Comparison of ENCODE assay signal across 25 cellular contexts in the genomic region with DNA sequence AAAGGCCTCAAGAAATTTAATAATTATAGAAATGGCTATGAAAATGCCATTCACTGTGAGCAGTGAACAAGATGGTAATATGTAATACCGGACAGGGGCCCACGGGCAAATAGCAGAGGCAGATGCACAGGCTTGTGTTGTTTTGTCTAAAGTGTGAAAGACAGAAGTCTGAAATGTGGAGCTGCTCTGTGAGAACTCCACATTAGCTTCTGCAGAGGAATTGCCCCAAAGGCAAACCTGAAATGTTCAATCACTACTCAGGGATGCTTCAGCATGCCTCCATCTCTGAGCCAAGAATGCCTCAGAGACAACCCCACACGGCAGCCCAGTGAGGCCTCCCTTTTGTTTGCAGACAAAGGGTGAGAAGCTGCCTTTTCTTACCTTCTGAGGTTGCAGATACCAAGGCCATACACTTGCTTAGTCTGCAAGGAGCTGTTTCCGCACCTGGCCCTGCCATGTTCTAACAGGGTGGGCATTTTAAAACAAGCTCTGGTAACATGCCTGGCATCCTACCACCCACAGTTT.
"Had no signal": no experiment of that assay in that cellular context is flagged by ENCODE, and none has a peak within 500 bp of the region (broad histone marks: within the 10 kb centered on the region; RNA-seq: fewer than 3 reads in every experiment).

No MANE protein-coding gene starts in this region.

- H3K4me3 ChIP-seq: cardiac muscle cell had no signal

- H3K27ac Mint-ChIP-seq: activated CD8-positive, alpha-beta memory T cell treated with anti-CD3 and anti-CD28 coated beads, Interleukin-2, amount 10 ng/mL, durations not matched to agents 7 days and 5 days; activated naive CD4-positive, alpha-beta T cell treated with anti-CD3 and anti-CD28 coated beads, Interleukin-2, amount 50 U/mL, for 24 hours; activated T-cell treated with anti-CD3 and anti-CD28 coated beads, Interleukin-2, amount 50 U/mL, for 24 hours; activated T-helper 1 cell treated with anti-CD3 and anti-CD28 coated beads, Interleukin-12 subunit alpha, Interleukin-12 subunit beta, Interleukin-2, Interleukin-4 antibody, amounts not matched to agents 30 ng/mL and 10 ng/mL and 1 ng/mL, durations not matched to agents 14 hours and 24 hours and 36 hours; brain; T-helper 17 cell; WTC11 had no signal

- H3K9me3 Mint-ChIP-seq: activated naive CD4-positive, alpha-beta T cell treated with anti-CD3 and anti-CD28 coated beads, Interleukin-2, amount 50 U/mL, for 24 hours; activated T-cell treated with anti-CD3 and anti-CD28 coated beads, Interleukin-2, amount 50 U/mL, for 24 hours; activated T-helper 1 cell treated with anti-CD3 and anti-CD28 coated beads, Interleukin-12 subunit alpha, Interleukin-12 subunit beta, Interleukin-2, Interleukin-4 antibody, amounts not matched to agents 30 ng/mL and 10 ng/mL and 1 ng/mL, durations not matched to agents 14 hours and 24 hours and 36 hours; WTC11 had no signal

- FAIRE-seq: astrocyte had no signal

- H3K4me1 Mint-ChIP-seq: activated CD8-positive, alpha-beta memory T cell treated with anti-CD3 and anti-CD28 coated beads, Interleukin-2, amount 10 ng/mL, durations not matched to agents 7 days and 5 days; activated naive CD4-positive, alpha-beta T cell treated with anti-CD3 and anti-CD28 coated beads, Interleukin-2, amount 50 U/mL, for 24 hours; T-helper 17 cell had no signal

- H3K4me3 Mint-ChIP-seq: activated CD8-positive, alpha-beta memory T cell treated with anti-CD3 and anti-CD28 coated beads, Interleukin-2, amount 10 ng/mL, durations not matched to agents 7 days and 5 days; activated naive CD4-positive, alpha-beta T cell treated with anti-CD3 and anti-CD28 coated beads, Interleukin-2, amount 50 U/mL, for 24 hours; activated T-cell treated with anti-CD3 and anti-CD28 coated beads, Interleukin-2, amount 50 U/mL, for 24 hours; activated T-helper 1 cell treated with anti-CD3 and anti-CD28 coated beads, Interleukin-12 subunit alpha, Interleukin-12 subunit beta, Interleukin-2, Interleukin-4 antibody, amounts not matched to agents 30 ng/mL and 10 ng/mL and 1 ng/mL, durations not matched to agents 14 hours and 24 hours and 36 hours; brain; T-helper 17 cell; WTC11 had no signal

- H3K36me3 Mint-ChIP-seq: activated CD8-positive, alpha-beta memory T cell treated with anti-CD3 and anti-CD28 coated beads, Interleukin-2, amount 10 ng/mL, durations not matched to agents 7 days and 5 days; activated naive CD4-positive, alpha-beta T cell treated with anti-CD3 and anti-CD28 coated beads, Interleukin-2, amount 50 U/mL, for 24 hours; brain; WTC11 had no signal

- H3K27me3 ChIP-seq: cardiac muscle cell had no signal

- H3K36me3 ChIP-seq: cardiac muscle cell had no signal

- H3K27me3 Mint-ChIP-seq: activated CD8-positive, alpha-beta memory T cell treated with anti-CD3 and anti-CD28 coated beads, Interleukin-2, amount 10 ng/mL, durations not matched to agents 7 days and 5 days; activated naive CD4-positive, alpha-beta T cell treated with anti-CD3 and anti-CD28 coated beads, Interleukin-2, amount 50 U/mL, for 24 hours; activated T-cell treated with anti-CD3 and anti-CD28 coated beads, Interleukin-2, amount 50 U/mL, for 24 hours had no signal

- H3K27ac ChIP-seq: cardiac muscle cell had no signal

- DNase-seq: activated CD4-positive, alpha-beta T cell treated with anti-CD3 and anti-CD28 coated beads for 48 hours; activated CD4-positive, alpha-beta T cell treated with anti-CD3 and anti-CD28 coated beads, Interleukin-2, amount 50 U/mL, for 48 hours; activated CD4-positive, CD25-positive, alpha-beta regulatory T cell treated with anti-CD3 and anti-CD28 coated beads, Interleukin-2, amount 50 U/mL, for 72 hours; activated CD8-positive, alpha-beta memory T cell treated with anti-CD3 and anti-CD28 coated beads, Interleukin-2, amount 10 ng/mL, durations not matched to agents 7 days and 5 days; activated effector memory CD4-positive, alpha-beta T cell treated with Interleukin-2 at 50 U/mL for 16 hours; activated naive CD4-positive, alpha-beta T cell; activated T-cell treated with anti-CD3 and anti-CD28 coated beads, Interleukin-2, amount 50 U/mL, for 24 hours; NCI-H1092; NCI-H1417 treated with DMSO at 0.1 percent for 48 hours; NCI-H1694; NCI-H2029; NCI-H2107; NCI-H2171 treated with DMSO at 0.1 percent for 48 hours; NCI-H226; NCI-H526 treated with DMSO at 0.1 percent for 48 hours; NCI-H82; SIG-M5; T-helper 17 cell; T-helper 9 cell had no signal
